Comparison of ENCODE assay signal across 24 cellular contexts in genomic region chrX:24357101-24357500, GRCh38. TPM values are rescaled to one million over a fixed set of nuclear protein-coding genes. Genes with fewer than 3 reads are reported as not detected.
A peak's percentile ranks its signal among the peaks of the same experiment; 100 is the strongest.
DNase-seq lines count a peak whose midpoint lies in the region; ATAC-seq, FAIRE-seq and TF ChIP-seq lines count a peak whose summit lies in the region.
"Had no signal": no experiment of that assay in that cellular context is flagged by ENCODE, and none has a peak within 500 bp of the region (broad histone marks: within the 10 kb centered on the region; RNA-seq: fewer than 3 reads in every experiment).

No MANE protein-coding gene starts in this region.

- H3K27ac Mint-ChIP-seq in CD4-positive, alpha-beta memory T cell = no peak overlapping the region
- no peak overlapping the region for H3K27ac Mint-ChIP-seq in activated CD8-positive, alpha-beta memory T cell treated with anti-CD3 and anti-CD28 coated beads, Interleukin-2, amount 10 ng/mL, durations not matched to agents 7 days and 5 days

- no peak overlapping the region for H3K4me3 Mint-ChIP-seq in CD4-positive, alpha-beta memory T cell
- H3K4me3 Mint-ChIP-seq in activated CD8-positive, alpha-beta memory T cell treated with anti-CD3 and anti-CD28 coated beads, Interleukin-2, amount 10 ng/mL, durations not matched to agents 7 days and 5 days = no peak overlapping the region

- peak; percentile 11 for DNase-seq in AG20443 (ENCODE audit: low spot score)
- DNase-seq in HTR-8/SVneo (ENCODE audit: insufficient read length, low spot score) = no peak
- peak; percentile 29 for DNase-seq in bronchial epithelial cell (ENCODE audit: low read depth)
- DNase-seq in iris pigment epithelial cell (ENCODE audit: low read depth) = peak; percentile 47
- no peak for DNase-seq in CD4-positive, alpha-beta memory T cell
- DNase-seq in activated CD8-positive, alpha-beta memory T cell treated with anti-CD3 and anti-CD28 coated beads, Interleukin-2, amount 10 ng/mL, durations not matched to agents 7 days and 5 days = no peak
- no peak for DNase-seq in activated naive CD4-positive, alpha-beta T cell treated with Interleukin-2 at 50 U/mL for 16 hours
- DNase-seq: activated CD4-positive, alpha-beta T cell treated with anti-CD3 and anti-CD28 coated beads for 4 hours; head of caudate nucleus; left colon; NCI-H187; NCI-H2227 treated with DMSO at 0.1 percent for 48 hours; PC-3; posterior cingulate gyrus; SIG-M5; sigmoid colon; upper lobe of right lung had no signal

- POLR2A ChIA-PET in CD4-positive, alpha-beta memory T cell (lab: Charles Lee; ENCODE audit: partially characterized antibody) = no interaction called here

- H3K36me3 Mint-ChIP-seq in CD4-positive, alpha-beta memory T cell = no peaks in the 10 kb centered on the region
- H3K36me3 Mint-ChIP-seq in activated CD8-positive, alpha-beta memory T cell treated with anti-CD3 and anti-CD28 coated beads, Interleukin-2, amount 10 ng/mL, durations not matched to agents 7 days and 5 days = no peaks in the 10 kb centered on the region

- H3K36me3 ChIP-seq in bronchial epithelial cell (ENCODE audit: control insufficient read depth, insufficient read depth, low read length) = no peaks in the 10 kb centered on the region
- H3K36me3 ChIP-seq in CD4-positive, alpha-beta memory T cell (ENCODE audit: insufficient read depth, low read length) = no peaks in the 10 kb centered on the region
- H3K36me3 ChIP-seq: HAP-1, sigmoid colon, upper lobe of right lung had no signal

- H3K27ac ChIP-seq in CD4-positive, alpha-beta memory T cell (ENCODE audit: low read depth, low read length) = no peak overlapping the region
- H3K27ac ChIP-seq: KMS-11, sigmoid colon, upper lobe of right lung had no signal

- H3K9me3 Mint-ChIP-seq in CD4-positive, alpha-beta memory T cell = no peaks in the 10 kb centered on the region
- no peaks in the 10 kb centered on the region for H3K9me3 Mint-ChIP-seq in activated CD8-positive, alpha-beta memory T cell treated with anti-CD3 and anti-CD28 coated beads, Interleukin-2, amount 10 ng/mL, durations not matched to agents 7 days and 5 days (ENCODE audit: low read depth)

- no peak overlapping the region for H3K4me3 ChIP-seq in bronchial epithelial cell (ENCODE audit: low read depth, low read length)
- H3K4me3 ChIP-seq in CD4-positive, alpha-beta memory T cell (ENCODE audit: low read length in 2 of 2) = no peak overlapping the region
- H3K4me3 ChIP-seq: HAP-1, sigmoid colon, upper lobe of right lung had no signal

- no peaks in the 10 kb centered on the region for H3K9me3 ChIP-seq in CD4-positive, alpha-beta memory T cell (ENCODE audit: control insufficient read depth in 1 of 2, low read length in 2 of 2)
- H3K9me3 ChIP-seq: HAP-1, sigmoid colon, upper lobe of right lung had no signal

- intact Hi-C loops in CD4-positive, alpha-beta memory T cell (cut with micrococcal nuclease) = no loop called here

- H3K27me3 Mint-ChIP-seq in CD4-positive, alpha-beta memory T cell = no peaks in the 10 kb centered on the region
- no peaks in the 10 kb centered on the region for H3K27me3 Mint-ChIP-seq in activated CD8-positive, alpha-beta memory T cell treated with anti-CD3 and anti-CD28 coated beads, Interleukin-2, amount 10 ng/mL, durations not matched to agents 7 days and 5 days

- H3K27me3 ChIP-seq in bronchial epithelial cell (ENCODE audit: control insufficient read depth, insufficient read depth, low read length) = no peaks in the 10 kb centered on the region
- H3K27me3 ChIP-seq in CD4-positive, alpha-beta memory T cell (ENCODE audit: insufficient read depth, low read length) = no peaks in the 10 kb centered on the region
- H3K27me3 ChIP-seq: sigmoid colon, upper lobe of right lung had no signal

- H3K4me1 Mint-ChIP-seq in CD4-positive, alpha-beta memory T cell = no peaks in the 10 kb centered on the region
- H3K4me1 Mint-ChIP-seq in activated CD8-positive, alpha-beta memory T cell treated with anti-CD3 and anti-CD28 coated beads, Interleukin-2, amount 10 ng/mL, durations not matched to agents 7 days and 5 days = peaks cover 2% of the 10 kb centered on the region

- no peak for TF ChIP-seq CTCF in bronchial epithelial cell (IDR thresholded peaks at IDR 0.05; ENCODE audit: insufficient read depth, low read length, severe bottlenecking)

- FAIRE-seq in HTR-8/SVneo (lab: Jason Lieb, UNC) (peak; percentile 82), bronchial epithelial cell (lab: Jason Lieb, UNC) (no peak)

- no peaks in the 10 kb centered on the region for H3K4me1 ChIP-seq in CD4-positive, alpha-beta memory T cell (ENCODE audit: insufficient read depth, low read length)
- H3K4me1 ChIP-seq: HAP-1, sigmoid colon, upper lobe of right lung had no signal

- CTCF ChIA-PET in CD4-positive, alpha-beta memory T cell (lab: Charles Lee; ENCODE audit: partially characterized antibody) = interaction anchor here (2.2 kb wide), 1 partner anchor 14 kb away, joined by 13 read pairs; no protein-coding TSS in a partner anchor
- CTCF ChIA-PET in activated CD8-positive, alpha-beta memory T cell treated with anti-CD3 and anti-CD28 coated beads, Interleukin-2, amount 10 ng/mL, durations not matched to agents 7 days and 5 days (lab: Charles Lee) = no interaction called here

- no peak for ATAC-seq in activated CD8-positive, alpha-beta memory T cell treated with anti-CD3 and anti-CD28 coated beads, Interleukin-2, amount 10 ng/mL, durations not matched to agents 7 days and 5 days
- ATAC-seq in HG03469 (IDR thresholded peaks at IDR 0.05; ENCODE audit: unreplicated experiment) = no peak
- ATAC-seq: left colon, PC-3, upper lobe of right lung had no signal

RNA-seq across cellular contexts. Expression of gene SUPT20HL1, which starts 3.3 kb away (rescaled TPM):
- under 0.01 TPM in 1 of 2 replicates, not detected in the other for total RNA-seq in bronchial epithelial cell
- total RNA-seq in CD4-positive, alpha-beta memory T cell = not detected
- polyA plus RNA-seq in CD4-positive, alpha-beta memory T cell = not detected
- not detected for total RNA-seq in activated CD8-positive, alpha-beta memory T cell treated with anti-CD3 and anti-CD28 coated beads, Interleukin-2, amount 10 ng/mL, durations not matched to agents 7 days and 5 days
- total RNA-seq: fibroblast of lung, G401, left colon, mononuclear cell, PC-3, upper lobe of right lung had no signal
- polyA plus RNA-seq: fibroblast of lung, neural cell, sigmoid colon had no signal

RNA-seq across cellular contexts. Expression of gene SUPT20HL2, which starts 43.2 kb away (rescaled TPM):
- not detected in 2 replicates for total RNA-seq in bronchial epithelial cell
- not detected for total RNA-seq in CD4-positive, alpha-beta memory T cell
- polyA plus RNA-seq in CD4-positive, alpha-beta memory T cell = not detected
- total RNA-seq in activated CD8-positive, alpha-beta memory T cell treated with anti-CD3 and anti-CD28 coated beads, Interleukin-2, amount 10 ng/mL, durations not matched to agents 7 days and 5 days = not detected
- total RNA-seq: fibroblast of lung, G401, left colon, mononuclear cell, PC-3, upper lobe of right lung had no signal
- polyA plus RNA-seq: fibroblast of lung, neural cell, sigmoid colon had no signal

Comparison
In these comparisons a context has a peak if more than half of its experiments do, and no peak if none do; other contexts are left out.
1. DNase-seq: peak in AG20443 (single experiment), bronchial epithelial cell (single experiment) and iris pigment epithelial cell (single experiment); none in HTR-8/SVneo (single experiment), CD4-positive, alpha-beta memory T cell (0 of 5), activated CD8-positive, alpha-beta memory T cell treated with anti-CD3 and anti-CD28 coated beads, Interleukin-2, amount 10 ng/mL, durations not matched to agents 7 days and 5 days (single experiment) and activated naive CD4-positive, alpha-beta T cell treated with Interleukin-2 at 50 U/mL for 16 hours (single experiment).